9 cellular contexts compared by ENCODE assay signal in genomic region chr16:4801051-4801961, GRCh38. TPM values are rescaled to one million over a fixed set of nuclear protein-coding genes. Genes with fewer than 3 reads are reported as not detected.
DNase-seq lines count a peak whose midpoint lies in the region; ATAC-seq and TF ChIP-seq lines count a peak whose summit lies in the region.
"Had no signal": no experiment of that assay in that cellular context is flagged by ENCODE, and none has a peak within 500 bp of the region (broad histone marks: within the 10 kb centered on the region; RNA-seq: fewer than 3 reads in every experiment).

No MANE protein-coding gene starts in this region.

- peaks cover 2% of the 10 kb centered on the region for H3K36me3 ChIP-seq in OCI-LY3 (replicated peaks; ENCODE audit: low read depth, low read length)
- H3K36me3 ChIP-seq in neuron (ENCODE audit: insufficient read depth, low read length) = peaks cover 39% of the 10 kb centered on the region

- intact Hi-C loops in CD4-positive, alpha-beta T cell (cut with DNase I, micrococcal nuclease) = loop anchor here in 1 of 2 experiments (10.0 kb wide), 1 partner anchor 187 kb away; the partner anchor contains the start of gene UBALD1

- peak overlapping the region; percentile 91 for H3K27ac ChIP-seq in CD4-positive, alpha-beta T cell (ENCODE audit: low read depth, low read length)
- H3K27ac ChIP-seq in OCI-LY3 (ENCODE audit: low read length) = peak overlapping the region; percentile 57

- no peaks in the 10 kb centered on the region for H3K27me3 ChIP-seq in CD4-positive, alpha-beta T cell (ENCODE audit: control insufficient read depth, insufficient read depth, low read length)
- H3K27me3 ChIP-seq in OCI-LY3 (ENCODE audit: low read depth, low read length) (no peaks in the 10 kb centered on the region), neuron (ENCODE audit: insufficient read depth, low read length) (no peaks in the 10 kb centered on the region)

- H3K4me3 ChIP-seq in OCI-LY3 (ENCODE audit: low read length) (peak overlapping the region; percentile 85), neuron (ENCODE audit: low read length) (peak overlapping the region; percentile 91)

- H3K4me2 ChIP-seq in OCI-LY3 (ENCODE audit: low read length) = peak overlapping the region; percentile 96

- H3K9ac ChIP-seq in OCI-LY3 (ENCODE audit: low read length) = peak overlapping the region; percentile 69

- DNase-seq in CD4-positive, alpha-beta T cell = no peak
- DNase-seq in endothelial cell (ENCODE audit: low spot score) = no peak
- DNase-seq in NCI-H146 treated with DMSO at 0.1 percent for 48 hours (lab: John Stamatoyannopoulos, UW; ENCODE audit: unreplicated experiment) = no peak
- no peak for DNase-seq in NCI-H524 treated with DMSO at 0.1 percent for 48 hours (lab: John Stamatoyannopoulos, UW)
- no peak for DNase-seq in DMS79 treated with DMSO at 0.1 percent for 48 hours (lab: John Stamatoyannopoulos, UW)

- H3K4me1 ChIP-seq in OCI-LY3 (ENCODE audit: low read length) (peaks cover 17% of the 10 kb centered on the region), neuron (ENCODE audit: insufficient read depth, low read length) (peaks cover 20% of the 10 kb centered on the region)

- peak overlapping the region; percentile 93 for H3K4me3 Mint-ChIP-seq in CD4-positive, alpha-beta T cell
- H3K4me3 Mint-ChIP-seq in endothelial cell (ENCODE audit: unreplicated experiment) = peak overlapping the region; percentile 87

- peaks cover 23% of the 10 kb centered on the region for H3K36me3 Mint-ChIP-seq in CD4-positive, alpha-beta T cell (ENCODE audit: low read depth)
- peaks cover 19% of the 10 kb centered on the region for H3K36me3 Mint-ChIP-seq in endothelial cell (ENCODE audit: low read depth, unreplicated experiment)

- no peak for TF ChIP-seq CTCF in CD4-positive, alpha-beta T cell (IDR thresholded peaks at IDR 0.05)
- no peak for TF ChIP-seq CTCF in OCI-LY3 (IDR thresholded peaks at IDR 0.05; ENCODE audit: low read depth, low read length)
- no peak for TF ChIP-seq CTCF in endothelial cell (IDR thresholded peaks at IDR 0.05; ENCODE audit: unreplicated experiment)

- POLR2A ChIA-PET in CD4-positive, alpha-beta T cell (lab: Charles Lee) = interaction anchor here (0.9 to 3.0 kb wide), 9 partner anchors 9 to 185 kb away, joined by 3 to 38 read pairs (median 4); partner anchors contain the start of genes ANKS3, DNAAF8, GLYR1 and SEPTIN12

- CTCF ChIA-PET in CD4-positive, alpha-beta T cell (lab: Charles Lee) = no interaction called here

- H2AFZ ChIP-seq in OCI-LY3 (ENCODE audit: low read depth, low read length) (peak overlapping the region; percentile 83), neuron (ENCODE audit: low read depth, low read length) (peak overlapping the region; percentile 92)

- no peaks in the 10 kb centered on the region for H3K9me3 Mint-ChIP-seq in CD4-positive, alpha-beta T cell
- no peaks in the 10 kb centered on the region for H3K9me3 Mint-ChIP-seq in endothelial cell (ENCODE audit: unreplicated experiment)

- H3K27ac Mint-ChIP-seq in CD4-positive, alpha-beta T cell = peak overlapping the region; percentile 96
- H3K27ac Mint-ChIP-seq in endothelial cell (ENCODE audit: unreplicated experiment) = peak overlapping the region; percentile 57

- H3K27me3 Mint-ChIP-seq in CD4-positive, alpha-beta T cell = no peaks in the 10 kb centered on the region
- H3K27me3 Mint-ChIP-seq in endothelial cell (ENCODE audit: unreplicated experiment) = peaks cover 2% of the 10 kb centered on the region

- no peak for ATAC-seq in CD4-positive, alpha-beta T cell (ENCODE audit: poor library complexity)
- ATAC-seq in HG03469 (IDR thresholded peaks at IDR 0.05; ENCODE audit: unreplicated experiment) = no peak

- no peaks in the 10 kb centered on the region for H3K79me2 ChIP-seq in OCI-LY3 (ENCODE audit: low read length)

- no peaks in the 10 kb centered on the region for H3K9me3 ChIP-seq in CD4-positive, alpha-beta T cell (ENCODE audit: control insufficient read depth, low read length)
- no peaks in the 10 kb centered on the region for H3K9me3 ChIP-seq in OCI-LY3 (ENCODE audit: insufficient read depth, low read length)
- no peaks in the 10 kb centered on the region for H3K9me3 ChIP-seq in neuron (ENCODE audit: low read length)

- H4K20me1 ChIP-seq in OCI-LY3 (ENCODE audit: insufficient read depth, low read length) = no peaks in the 10 kb centered on the region

- peaks cover 22% of the 10 kb centered on the region for H3K4me1 Mint-ChIP-seq in CD4-positive, alpha-beta T cell (ENCODE audit: low read depth)
- peaks cover 10% of the 10 kb centered on the region for H3K4me1 Mint-ChIP-seq in endothelial cell (ENCODE audit: unreplicated experiment)

RNA-seq across cellular contexts. Expression of gene ROGDI, which starts 1.1 kb away (rescaled TPM):
- total RNA-seq in CD4-positive, alpha-beta T cell = 10 to 100 TPM in 1 of 2 experiments, 1 to 10 TPM in 1; 9.4 to 11.0 TPM
- 46.2 TPM for total RNA-seq in endothelial cell (ENCODE audit: unreplicated experiment)

RNA-seq across cellular contexts. Expression of gene SMIM22, which starts 6.1 kb away (rescaled TPM):
- total RNA-seq in CD4-positive, alpha-beta T cell = not detected
- total RNA-seq in endothelial cell (ENCODE audit: unreplicated experiment) = not detected
- total RNA-seq: dermis microvascular lymphatic vessel endothelial cell had no signal

RNA-seq across cellular contexts. Expression of gene SEPTIN12, which starts 13.2 kb away (rescaled TPM):
- not detected for total RNA-seq in CD4-positive, alpha-beta T cell
- 11.5 TPM for total RNA-seq in endothelial cell (ENCODE audit: unreplicated experiment)
- total RNA-seq: dermis microvascular lymphatic vessel endothelial cell had no signal

RNA-seq across cellular contexts. Expression of gene ZNF500, which starts 34.3 kb away (rescaled TPM):
- total RNA-seq in CD4-positive, alpha-beta T cell = 10 to 100 TPM; 11.8 to 12.4 TPM
- total RNA-seq in endothelial cell (ENCODE audit: unreplicated experiment) = 32.8 TPM

RNA-seq across cellular contexts. Expression of gene GLYR1, which starts 45.8 kb away (rescaled TPM):
- total RNA-seq in CD4-positive, alpha-beta T cell = 10 to 100 TPM; 71.7 to 77.2 TPM
- 111 TPM for total RNA-seq in endothelial cell (ENCODE audit: unreplicated experiment)

Comparison
In these comparisons a context has a peak if more than half of its experiments do, and no peak if none do; other contexts are left out.
1. RNA of gene SEPTIN12, which starts 13.2 kb away (total RNA-seq): 11.5 TPM in endothelial cell (single experiment); not detected in CD4-positive, alpha-beta T cell; every median in the first group is over 10 times any median in the second.